In genomic region chr7:150975536-150976285, GRCh38 we compare ENCODE assay signal across 1 cellular context.
TF ChIP-seq lines count a peak whose summit lies in the region.

No MANE protein-coding gene starts in this region.

TF ChIP-seq in H1, 55 proteins besides CTCF, POLR2A, EP300 and RAD21:
- no peak for TF ChIP-seq RNF2 (IDR thresholded peaks at IDR 0.05; ENCODE audit: borderline replicate concordance, low read depth, low read length, missing control alignments, poor library complexity, severe bottlenecking)
- TF ChIP-seq POLR2AphosphoS5 (IDR thresholded peaks at IDR 0.05; ENCODE audit: low read depth, low read length): no peak
- no peak for TF ChIP-seq TEAD4 (IDR thresholded peaks at IDR 0.05; ENCODE audit: low read depth, low read length)
- no peak for TF ChIP-seq SIRT6 (IDR thresholded peaks at IDR 0.05; ENCODE audit: low read length)
- no peak for TF ChIP-seq MAFK (IDR thresholded peaks at IDR 0.05; ENCODE audit: low read depth, low read length)
- TF ChIP-seq CREB1 (IDR thresholded peaks at IDR 0.05): no peak
- TF ChIP-seq YY1 (IDR thresholded peaks at IDR 0.05; ENCODE audit: low read depth, low read length): no peak
- TF ChIP-seq ZNF274 (IDR thresholded peaks at IDR 0.05; ENCODE audit: borderline replicate concordance, extremely low read depth, low read length): no peak
